11 cellular contexts compared by ENCODE assay signal in the genomic region with DNA sequence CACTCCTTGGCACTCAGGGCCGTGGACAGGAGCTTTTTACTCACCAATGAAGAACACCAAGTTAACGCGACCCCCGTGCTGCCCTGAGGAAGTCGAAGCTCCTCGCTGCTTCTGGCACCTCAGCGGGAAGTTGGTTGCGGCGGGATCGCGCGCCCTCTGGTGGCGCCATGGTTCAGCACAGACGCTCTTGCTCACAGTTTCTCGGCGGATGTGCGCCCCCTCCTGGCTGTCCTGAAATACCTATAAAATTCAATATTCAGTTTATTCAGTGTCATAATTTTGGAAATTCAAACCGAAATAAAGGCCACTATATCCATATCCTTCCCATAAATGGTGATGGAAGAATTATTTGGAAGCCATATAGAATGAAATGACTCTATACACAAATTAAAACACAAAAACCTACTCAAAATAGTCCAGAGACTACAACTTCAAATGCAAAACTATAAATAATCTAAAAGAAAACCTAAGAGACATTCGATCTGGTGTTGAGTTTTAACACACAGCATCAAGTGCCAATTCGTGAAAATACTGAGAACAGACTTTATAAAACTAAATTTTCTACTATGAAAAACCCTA. TPM values are rescaled to one million over a fixed set of nuclear protein-coding genes. Genes with fewer than 3 reads are reported as not detected.
DNase-seq lines count a peak whose midpoint lies in the region; TF ChIP-seq lines count a peak whose summit lies in the region.
"Not testable (repeated sequence)": the region's sequence is repeated elsewhere in the genome, so short reads cannot be mapped to it uniquely, and the experiment has no call there.
"Had no signal": no experiment of that assay in that cellular context is flagged by ENCODE, and none has a peak within 500 bp of the region (broad histone marks: within the 10 kb centered on the region; RNA-seq: fewer than 3 reads in every experiment).

No MANE protein-coding gene starts in this region.

- H3K4me2 ChIP-seq in KMS-11; neural cell (ENCODE audit: low read length): not testable (repeated sequence)

- H3K36me3 Mint-ChIP-seq in type B pancreatic cell: not testable (repeated sequence)

- H3K27ac Mint-ChIP-seq in type B pancreatic cell: not testable (repeated sequence)

- H3K9me3 Mint-ChIP-seq in type B pancreatic cell: not testable (repeated sequence)

- H3K27me3 Mint-ChIP-seq in type B pancreatic cell: not testable (repeated sequence)

- not testable (repeated sequence) for H3K4me3 ChIP-seq in KMS-11 (IDR thresholded peaks at IDR 0.05; ENCODE audit: insufficient read depth, low read depth, low read length); WI38 (ENCODE audit: low read depth, low read length); astrocyte of the spinal cord (ENCODE audit: low read depth, low read length); epithelial cell of esophagus (ENCODE audit: low read length); neural cell (ENCODE audit: low read length)

- H3K4me1 ChIP-seq in KMS-11 (ENCODE audit: low read depth, poor library complexity, severe bottlenecking): not testable (repeated sequence)

- H3K4me1 Mint-ChIP-seq in type B pancreatic cell (ENCODE audit: unreplicated experiment): not testable (repeated sequence)

- not testable (repeated sequence) for H3K4me3 Mint-ChIP-seq in type B pancreatic cell

- not testable (repeated sequence) for H3K9me3 ChIP-seq in neural cell (ENCODE audit: low read length)

- H2AFZ ChIP-seq in KMS-11 (ENCODE audit: low read depth); neural cell (ENCODE audit: low read depth, low read length): not testable (repeated sequence)

- DNase-seq in EH (ENCODE audit: low read depth) (peak; percentile 39), kidney tubule cell (ENCODE audit: low spot score) (peak; percentile 45), type B pancreatic cell (ENCODE audit: extremely low spot score, unreplicated experiment) (peak; percentile 48)
- not testable (repeated sequence) for DNase-seq in astrocyte of the spinal cord (ENCODE audit: low read depth, low spot score); epithelial cell of esophagus (ENCODE audit: low read depth)

- TF ChIP-seq CTCF in KMS-11 (conservative IDR thresholded peaks at IDR 0.05; ENCODE audit: low read depth, low read length) (peak; percentile 49), WI38 (IDR thresholded peaks at IDR 0.05; ENCODE audit: low read depth, low read length) (peak; percentile 56), astrocyte of the spinal cord (IDR thresholded peaks at IDR 0.05; ENCODE audit: low read depth, low read length) (peak; percentile 24), epithelial cell of esophagus (IDR thresholded peaks at IDR 0.05; ENCODE audit: insufficient read depth, low read depth, low read length, missing control alignments) (peak; percentile 31), neural cell (IDR thresholded peaks at IDR 0.05; ENCODE audit: poor library complexity, severe bottlenecking) (peak; percentile 57), type B pancreatic cell (conservative IDR thresholded peaks at IDR 0.05) (peak; percentile 65)

- H3K9me2 ChIP-seq in neural cell (ENCODE audit: insufficient read depth, low read length): not testable (repeated sequence)

- in situ Hi-C loops in astrocyte of the spinal cord (cut with HindIII; ENCODE audit: low sequenced_read_pairs): not testable (repeated sequence)

- H4K20me1 ChIP-seq in KMS-11 (ENCODE audit: insufficient read depth); neural cell (ENCODE audit: insufficient read depth): not testable (repeated sequence)

- not testable (repeated sequence) for TF ChIP-seq EP300 in neural cell (conservative IDR thresholded peaks at IDR 0.05; ENCODE audit: poor library complexity, severe bottlenecking)

- H3F3A ChIP-seq in neural cell (ENCODE audit: insufficient read depth, low read length, poor library complexity, severe bottlenecking): not testable (repeated sequence)

- TF ChIP-seq RAD21 in neural cell (conservative IDR thresholded peaks at IDR 0.05): not testable (repeated sequence)

- H3K27ac ChIP-seq in KMS-11; neural cell (ENCODE audit: low read length): not testable (repeated sequence)

- not testable (repeated sequence) for H3K27me3 ChIP-seq in KMS-11 (ENCODE audit: insufficient read depth, low read depth); neural cell (ENCODE audit: insufficient read depth, low read depth, low read length)

- H3K79me2 ChIP-seq in KMS-11 (ENCODE audit: insufficient read depth, low read depth); neural cell (replicated peaks; ENCODE audit: insufficient read depth, low read length): not testable (repeated sequence)

- H3K9ac ChIP-seq in KMS-11; neural cell (ENCODE audit: low read length): not testable (repeated sequence)

- not testable (repeated sequence) for H3K36me3 ChIP-seq in KMS-11 (ENCODE audit: insufficient read depth); neural cell (ENCODE audit: insufficient read depth, low read length)

TF ChIP-seq in neural cell, 6 proteins besides CTCF, POLR2A, EP300 and RAD21:
- peak; percentile 32 for TF ChIP-seq SMC3 (conservative IDR thresholded peaks at IDR 0.05; ENCODE audit: poor library complexity)

RNA-seq across cellular contexts. Expression of a gene that starts 18.9 kb away (rescaled TPM):
- polyA plus RNA-seq in neural cell: not detected in 2 replicates
- not detected in 2 replicates for polyA minus RNA-seq in neural cell
- not detected in 2 replicates for total RNA-seq in type B pancreatic cell (ENCODE audit: low replicate concordance)
- total RNA-seq: G401, Right ventricle myocardium superior, thyroid gland had no signal
